ENCODE assay signal across 24 cellular contexts in the genomic region with DNA sequence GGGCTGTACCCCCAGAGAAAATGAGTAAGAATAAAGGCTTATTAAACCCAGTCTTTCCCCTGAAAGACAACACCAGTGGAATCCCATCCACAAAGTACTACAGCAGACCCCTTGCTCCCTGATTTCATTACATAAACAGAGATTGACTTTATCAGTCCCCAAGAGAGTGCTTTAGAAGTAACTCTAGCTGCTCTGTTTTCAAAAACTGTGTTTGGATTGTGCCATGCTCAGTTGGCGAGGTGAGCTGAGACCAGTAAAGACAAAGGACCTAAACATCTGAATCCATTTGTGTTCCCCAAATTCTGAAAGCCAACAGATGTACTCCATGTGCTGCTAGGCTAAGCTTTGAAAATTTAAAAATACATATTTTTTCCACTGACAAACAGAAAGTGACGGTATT.
"Had no signal": no experiment of that assay in that cellular context is flagged by ENCODE, and none has a peak within 500 bp of the region (broad histone marks: within the 10 kb centered on the region; RNA-seq: fewer than 3 reads in every experiment).

No MANE protein-coding gene starts in this region.

- H3K27ac ChIP-seq: ascending aorta, breast epithelium, neutrophil, parathyroid adenoma, sigmoid colon, spleen, vagina had no signal

- ATAC-seq: activated T-cell treated with anti-CD3 and anti-CD28 coated beads, Interleukin-2, amount 50 U/mL, for 4 hours; esophagus mucosa; heart right ventricle; naive thymus-derived CD8-positive, alpha-beta T cell had no signal

- H3K4me1 ChIP-seq: ascending aorta, breast epithelium, parathyroid adenoma, sigmoid colon, spleen had no signal

- H3K4me3 Mint-ChIP-seq: activated CD4-positive, alpha-beta T cell treated with anti-CD3 and anti-CD28 coated beads, Interleukin-2, amount 10 ng/mL, durations not matched to agents 24 days and 14 days; activated T-cell treated with anti-CD3 and anti-CD28 coated beads, Interleukin-2, amount 50 U/mL, for 4 hours; immature natural killer cell; naive thymus-derived CD8-positive, alpha-beta T cell; T-helper 1 cell treated with Interleukin-12 subunit alpha and Interleukin-12 subunit beta and Interleukin-4 antibody, amounts not matched to agents 30 μg/mL and 1 μg/mL, for 36 hours had no signal

- H3K27me3 Mint-ChIP-seq: activated CD4-positive, alpha-beta T cell treated with anti-CD3 and anti-CD28 coated beads, Interleukin-2, amount 10 ng/mL, durations not matched to agents 24 days and 14 days; naive thymus-derived CD8-positive, alpha-beta T cell had no signal

- H3K27me3 ChIP-seq: ascending aorta, breast epithelium, heart right ventricle, neutrophil, sigmoid colon, spleen, tibial nerve, vagina had no signal

- H3K4me3 ChIP-seq: ascending aorta, breast epithelium, heart right ventricle, sigmoid colon, spleen, tibial nerve, vagina had no signal

- H3K27ac Mint-ChIP-seq: activated CD4-positive, alpha-beta T cell treated with anti-CD3 and anti-CD28 coated beads, Interleukin-2, amount 10 ng/mL, durations not matched to agents 24 days and 14 days; immature natural killer cell; naive thymus-derived CD8-positive, alpha-beta T cell; T-helper 1 cell treated with Interleukin-12 subunit alpha and Interleukin-12 subunit beta and Interleukin-4 antibody, amounts not matched to agents 30 μg/mL and 1 μg/mL, for 36 hours had no signal

- H3K36me3 ChIP-seq: breast epithelium, neutrophil, sigmoid colon, tibial nerve, vagina had no signal

- H3K4me1 Mint-ChIP-seq: activated CD4-positive, alpha-beta T cell treated with anti-CD3 and anti-CD28 coated beads, Interleukin-2, amount 10 ng/mL, durations not matched to agents 24 days and 14 days had no signal

- H3K9me3 Mint-ChIP-seq: activated CD4-positive, alpha-beta T cell treated with anti-CD3 and anti-CD28 coated beads, Interleukin-2, amount 10 ng/mL, durations not matched to agents 24 days and 14 days; activated T-cell treated with anti-CD3 and anti-CD28 coated beads, Interleukin-2, amount 50 U/mL, for 4 hours; immature natural killer cell; naive thymus-derived CD8-positive, alpha-beta T cell; T-helper 1 cell treated with Interleukin-12 subunit alpha and Interleukin-12 subunit beta and Interleukin-4 antibody, amounts not matched to agents 30 μg/mL and 1 μg/mL, for 36 hours had no signal

- H3K9me3 ChIP-seq: ascending aorta, breast epithelium, heart right ventricle, neutrophil, sigmoid colon, spleen, tibial nerve, vagina had no signal

- DNase-seq: activated CD4-positive, alpha-beta T cell treated with anti-CD3 and anti-CD28 coated beads, Interleukin-2, amount 10 ng/mL, durations not matched to agents 24 days and 14 days; activated CD8-positive, alpha-beta memory T cell treated with anti-CD3 and anti-CD28 coated beads, Interleukin-2, amount 50 U/mL, for 4 hours; activated effector memory CD4-positive, alpha-beta T cell treated with Interleukin-2 at 50 U/mL for 16 hours; activated naive CD4-positive, alpha-beta T cell treated with anti-CD3 and anti-CD28 coated beads, Interleukin-2, amount 50 U/mL, for 16 hours; activated T-cell treated with anti-CD3 and anti-CD28 coated beads, Interleukin-2, amount 50 U/mL, for 4 hours; cerebellar nuclear complex; cortex of kidney; heart right ventricle; immature natural killer cell; kidney glomerular epithelial cell; mesenchymal stem cell; naive thymus-derived CD8-positive, alpha-beta T cell; sigmoid colon; spleen; stimulated activated naive CD4-positive, alpha-beta T cell; substantia nigra had no signal
